Comparison of ENCODE assay signal across 1 cellular context in genomic region chr6:83270971-83271714, GRCh38.
TF ChIP-seq lines count a peak whose summit lies in the region.

No MANE protein-coding gene starts in this region.

TF ChIP-seq in K562, 482 proteins besides CTCF, POLR2A, EP300 and RAD21 (continued from another document):
- no peak for TF ChIP-seq ZNF398 (CRISPR knock-in tag; IDR thresholded peaks at IDR 0.05)
